ENCODE assay signal across 15 cellular contexts in the genomic region with DNA sequence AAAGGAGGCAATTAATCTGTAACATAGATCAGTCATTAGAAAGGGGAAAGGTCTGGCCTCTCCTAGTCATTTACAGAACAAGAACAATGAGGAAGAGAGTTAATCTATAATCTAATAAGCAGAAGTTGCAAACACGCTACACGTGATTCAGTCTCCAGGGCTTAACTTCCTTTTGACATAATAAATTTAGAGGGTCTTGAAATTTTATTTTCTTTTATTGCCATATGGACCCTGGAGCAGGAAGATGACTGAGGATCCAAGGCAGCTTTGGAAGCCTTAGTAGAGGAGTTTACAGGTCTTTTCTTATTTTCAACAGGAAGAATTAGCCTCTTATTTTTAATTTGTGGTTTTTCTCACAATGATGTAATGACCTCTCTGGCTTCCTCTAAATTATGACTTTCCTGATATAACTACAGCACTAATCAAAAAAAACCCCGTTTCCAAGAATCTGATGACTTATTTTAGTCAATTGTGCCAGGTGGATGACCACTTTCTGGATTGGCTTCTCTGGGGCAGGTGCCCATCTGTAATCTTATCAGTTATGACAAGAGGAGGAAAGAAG. TPM values are rescaled to one million over a fixed set of nuclear protein-coding genes. Genes with fewer than 3 reads are reported as not detected.
A peak's percentile ranks its signal among the peaks of the same experiment; 100 is the strongest.
DNase-seq lines count a peak whose midpoint lies in the region; ATAC-seq and TF ChIP-seq lines count a peak whose summit lies in the region.
"Had no signal": no experiment of that assay in that cellular context is flagged by ENCODE, and none has a peak within 500 bp of the region (broad histone marks: within the 10 kb centered on the region; RNA-seq: fewer than 3 reads in every experiment).

No MANE protein-coding gene starts in this region.

- H3K4me1 ChIP-seq in SJCRH30: no peaks in the 10 kb centered on the region

- H3K27me3 ChIP-seq in SJCRH30: no peaks in the 10 kb centered on the region

- H3K27ac Mint-ChIP-seq in mesothelial cell of epicardium: peak overlapping the region; percentile 89
- H3K27ac Mint-ChIP-seq: dendritic cell treated with granulocyte-macrophage colony-stimulating factor and Interleukin-4, amounts not matched to agents 40 ng/mL and 50 ng/mL, for 4 days had no signal

- H3K4me3 Mint-ChIP-seq in mesothelial cell of epicardium: no peak overlapping the region
- H3K4me3 Mint-ChIP-seq: dendritic cell treated with granulocyte-macrophage colony-stimulating factor and Interleukin-4, amounts not matched to agents 40 ng/mL and 50 ng/mL, for 4 days had no signal

- H3K36me3 ChIP-seq in SJCRH30: no peaks in the 10 kb centered on the region

- no peaks in the 10 kb centered on the region for H3K27me3 Mint-ChIP-seq in mesothelial cell of epicardium (ENCODE audit: low read depth)
- H3K27me3 Mint-ChIP-seq: dendritic cell treated with granulocyte-macrophage colony-stimulating factor and Interleukin-4, amounts not matched to agents 40 ng/mL and 50 ng/mL, for 4 days had no signal

- ATAC-seq in GM18873 (IDR thresholded peaks at IDR 0.05; ENCODE audit: low FRiP score, unreplicated experiment) (peak; percentile 85), HG02642 (IDR thresholded peaks at IDR 0.05; ENCODE audit: poor library complexity, unreplicated experiment) (peak; percentile 83), HG03558 (IDR thresholded peaks at IDR 0.05; ENCODE audit: extremely low read depth, unreplicated experiment) (peak; percentile 74)

- no peaks in the 10 kb centered on the region for H3K36me3 Mint-ChIP-seq in mesothelial cell of epicardium

- H3K4me3 ChIP-seq in SJCRH30: no peak overlapping the region
- H3K4me3 ChIP-seq: smooth muscle cell had no signal

- no peaks in the 10 kb centered on the region for H3K9me3 Mint-ChIP-seq in mesothelial cell of epicardium
- H3K9me3 Mint-ChIP-seq: dendritic cell treated with granulocyte-macrophage colony-stimulating factor and Interleukin-4, amounts not matched to agents 40 ng/mL and 50 ng/mL, for 4 days had no signal

- TF ChIP-seq CTCF in mesothelial cell of epicardium (IDR thresholded peaks at IDR 0.05; ENCODE audit: unreplicated experiment): no peak

- peaks cover 24% of the 10 kb centered on the region for H3K4me1 Mint-ChIP-seq in mesothelial cell of epicardium

- no peaks in the 10 kb centered on the region for H3K9me3 ChIP-seq in SJCRH30 (replicated peaks)

- no peak overlapping the region for H3K27ac ChIP-seq in SJCRH30

- DNase-seq in mesothelial cell of epicardium (ENCODE audit: low spot score in 2 of 2, unreplicated experiment in 2 of 2) (no peak), NCI-H1694 (lab: John Stamatoyannopoulos, UW) (no peak), NCI-H146 treated with DMSO at 0.1 percent for 48 hours (lab: John Stamatoyannopoulos, UW; ENCODE audit: unreplicated experiment) (no peak), SJCRH30 (no peak)
- DNase-seq in activated T-cell treated with anti-CD3 and anti-CD28 coated beads, Interleukin-2, amount 50 U/mL, for 1 hour: no peak
- DNase-seq: activated naive CD4-positive, alpha-beta T cell; head of caudate nucleus; NCI-H146; stimulated activated naive CD4-positive, alpha-beta T cell treated with Interleukin-2 at 50 U/mL for 16 hours had no signal

RNA-seq across cellular contexts. Expression of gene ADGRG7, which starts 32.2 kb away (rescaled TPM):
- not detected in 3 replicates for total RNA-seq in mesothelial cell of epicardium
- not detected in 2 replicates for total RNA-seq in SJCRH30 (2014; rRNA removed; shearing (Covaris generic))
- total RNA-seq: mesenteric fat pad had no signal
